Comparison of ENCODE assay signal across 19 cellular contexts in the genomic region with DNA sequence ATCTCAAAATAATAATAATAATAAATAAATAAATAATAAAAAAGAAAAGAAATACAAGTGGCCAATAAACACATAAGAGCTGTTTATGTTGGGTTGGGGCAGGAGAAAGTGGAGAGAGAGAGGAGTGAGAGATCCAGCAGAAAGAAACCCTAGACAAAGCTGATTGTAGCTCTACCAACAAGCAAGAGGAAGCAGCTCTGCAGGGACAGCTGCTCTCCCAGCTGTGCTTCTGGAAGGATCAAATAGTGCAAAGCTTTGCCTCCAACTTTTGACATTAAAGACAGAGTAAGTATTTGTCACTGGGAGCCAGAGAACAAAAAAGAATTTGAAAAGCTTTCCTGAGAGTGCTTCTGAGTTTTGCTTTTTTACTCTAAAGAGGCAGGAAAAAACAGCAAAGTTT.
"Had no signal": no experiment of that assay in that cellular context is flagged by ENCODE, and none has a peak within 500 bp of the region (broad histone marks: within the 10 kb centered on the region; RNA-seq: fewer than 3 reads in every experiment).

No MANE protein-coding gene starts in this region.

- H3K4me3 Mint-ChIP-seq: activated CD8-positive, alpha-beta T cell treated with anti-CD3 and anti-CD28 coated beads, Interleukin-2, amount 10 ng/mL, durations not matched to agents 7 days and 5 days; activated naive CD8-positive, alpha-beta T cell; brain; central memory CD8-positive, alpha-beta T cell; immature natural killer cell; natural killer cell treated with Interleukin-12 subunit alpha and Interleukin-12 subunit beta and Interleukin-15 and Interleukin-18, amount 100 ng/mL, for 72 hours had no signal

- H3K4me1 Mint-ChIP-seq: central memory CD8-positive, alpha-beta T cell; immature natural killer cell had no signal

- H3K4me1 ChIP-seq: psoas muscle, right lobe of liver, uterus had no signal

- H3K27ac ChIP-seq: psoas muscle, right lobe of liver, spleen, uterus, WERI-Rb-1 had no signal

- H3K27me3 ChIP-seq: right lobe of liver, stomach, uterus had no signal

- ATAC-seq: activated CD8-positive, alpha-beta T cell treated with anti-CD3 and anti-CD28 coated beads, Interleukin-2, amount 10 ng/mL, durations not matched to agents 7 days and 5 days; natural killer cell treated with Interleukin-12 subunit alpha and Interleukin-12 subunit beta and Interleukin-15 and Interleukin-18, amount 100 ng/mL, for 72 hours; psoas muscle; right lobe of liver had no signal

- H3K36me3 Mint-ChIP-seq: brain; natural killer cell treated with Interleukin-12 subunit alpha and Interleukin-12 subunit beta and Interleukin-15 and Interleukin-18, amount 100 ng/mL, for 72 hours had no signal

- H3K9me3 Mint-ChIP-seq: brain; central memory CD8-positive, alpha-beta T cell; immature natural killer cell; natural killer cell treated with Interleukin-12 subunit alpha and Interleukin-12 subunit beta and Interleukin-15 and Interleukin-18, amount 100 ng/mL, for 72 hours had no signal

- H3K36me3 ChIP-seq: right lobe of liver, stomach, uterus, WERI-Rb-1 had no signal

- H3K27me3 Mint-ChIP-seq: activated naive CD8-positive, alpha-beta T cell had no signal

- H3K4me3 ChIP-seq: psoas muscle, right lobe of liver, spleen, stomach, uterus had no signal

- H3K27ac Mint-ChIP-seq: activated CD8-positive, alpha-beta T cell treated with anti-CD3 and anti-CD28 coated beads, Interleukin-2, amount 10 ng/mL, durations not matched to agents 7 days and 5 days; activated naive CD8-positive, alpha-beta T cell; immature natural killer cell; natural killer cell treated with Interleukin-12 subunit alpha and Interleukin-12 subunit beta and Interleukin-15 and Interleukin-18, amount 100 ng/mL, for 72 hours had no signal

- DNase-seq: activated CD4-positive, alpha-beta T cell treated with anti-CD3 and anti-CD28 coated beads for 4 hours; activated CD8-positive, alpha-beta memory T cell treated with anti-CD3 and anti-CD28 coated beads, Interleukin-2, amount 50 U/mL, for 4 hours; activated CD8-positive, alpha-beta T cell treated with anti-CD3 and anti-CD28 coated beads, Interleukin-2, amount 10 ng/mL, durations not matched to agents 7 days and 5 days; activated gamma-delta T cell; activated T-cell treated with anti-CD3 and anti-CD28 coated beads, Interleukin-2, amount 50 U/mL, for 48 hours; effector memory CD4-positive, alpha-beta T cell; foreskin melanocyte; immature natural killer cell; mammary epithelial cell; psoas muscle; right lobe of liver; spleen; stomach; uterus; WERI-Rb-1 had no signal

- H3K9me3 ChIP-seq: psoas muscle, right lobe of liver, spleen, stomach, uterus had no signal
